In genomic region chr6:169019727-169020491, GRCh38 we compare ENCODE assay signal across 16 cellular contexts.
DNase-seq lines count a peak whose midpoint lies in the region; ATAC-seq and TF ChIP-seq lines count a peak whose summit lies in the region.
"Had no signal": no experiment of that assay in that cellular context is flagged by ENCODE, and none has a peak within 500 bp of the region (broad histone marks: within the 10 kb centered on the region; RNA-seq: fewer than 3 reads in every experiment).

No MANE protein-coding gene starts in this region.

- H3K4me3 Mint-ChIP-seq in activated CD4-positive, alpha-beta T cell treated with anti-CD3 and anti-CD28 coated beads, Interleukin-2, amount 10 ng/mL, durations not matched to agents 24 days and 14 days, result no peak overlapping the region
- no peak overlapping the region for H3K4me3 Mint-ChIP-seq in osteocyte (ENCODE audit: unreplicated experiment)
- H3K4me3 Mint-ChIP-seq: activated naive CD4-positive, alpha-beta T cell treated with anti-CD3 and anti-CD28 coated beads, Interleukin-2, amount 10 ng/mL, durations not matched to agents 7 days and 5 days had no signal

- no peaks in the 10 kb centered on the region for H3K27me3 ChIP-seq in Panc1 (ENCODE audit: control insufficient read depth, insufficient read depth, low read length)
- H3K27me3 ChIP-seq in esophagus muscularis mucosa, result no peaks in the 10 kb centered on the region
- no peaks in the 10 kb centered on the region for H3K27me3 ChIP-seq in stomach
- no peaks in the 10 kb centered on the region for H3K27me3 ChIP-seq in upper lobe of right lung
- H3K27me3 ChIP-seq: dorsolateral prefrontal cortex had no signal

- H3K4me1 ChIP-seq in Panc1 (ENCODE audit: control insufficient read depth, insufficient read depth, low read length) (no peaks in the 10 kb centered on the region), esophagus muscularis mucosa (peaks cover 0 to 21% (median 5%) of the 10 kb centered on the region in 4 donors), stomach (no peaks in the 10 kb centered on the region), upper lobe of right lung (no peaks in the 10 kb centered on the region)

- H3K4me1 Mint-ChIP-seq in activated CD4-positive, alpha-beta T cell treated with anti-CD3 and anti-CD28 coated beads, Interleukin-2, amount 10 ng/mL, durations not matched to agents 24 days and 14 days, result no peaks in the 10 kb centered on the region
- peaks cover 5% of the 10 kb centered on the region for H3K4me1 Mint-ChIP-seq in osteocyte (ENCODE audit: unreplicated experiment)
- H3K4me1 Mint-ChIP-seq: activated naive CD4-positive, alpha-beta T cell treated with anti-CD3 and anti-CD28 coated beads, Interleukin-2, amount 10 ng/mL, durations not matched to agents 7 days and 5 days had no signal

- TF ChIP-seq EP300 in esophagus muscularis mucosa (IDR thresholded peaks at IDR 0.05) (no peak), stomach (IDR thresholded peaks at IDR 0.05) (peak; percentile 44)

- POLR2A ChIA-PET in Panc1 (lab: Charles Lee), result interaction anchor here (0.6 kb wide), 1 partner anchor 40 kb away, joined by 3 read pairs; no protein-coding TSS in a partner anchor

- no peaks in the 10 kb centered on the region for H3K27me3 Mint-ChIP-seq in activated CD4-positive, alpha-beta T cell treated with anti-CD3 and anti-CD28 coated beads, Interleukin-2, amount 10 ng/mL, durations not matched to agents 24 days and 14 days
- H3K27me3 Mint-ChIP-seq in osteocyte (ENCODE audit: unreplicated experiment), result peaks cover 11% of the 10 kb centered on the region
- H3K27me3 Mint-ChIP-seq: activated naive CD4-positive, alpha-beta T cell treated with anti-CD3 and anti-CD28 coated beads, Interleukin-2, amount 10 ng/mL, durations not matched to agents 7 days and 5 days had no signal

- TF ChIP-seq POLR2A in esophagus muscularis mucosa (IDR thresholded peaks at IDR 0.05; ENCODE audit: low read depth), result no peak
- no peak for TF ChIP-seq POLR2A in stomach (IDR thresholded peaks at IDR 0.05)

- in situ Hi-C loops in Panc1 (cut with HindIII; ENCODE audit: low pct_unique_long_range_greater_than_20kb, low sequenced_read_pairs), result no loop called here

- no peaks in the 10 kb centered on the region for H3K36me3 ChIP-seq in Panc1 (ENCODE audit: control insufficient read depth, insufficient read depth, low read length)
- no peaks in the 10 kb centered on the region for H3K36me3 ChIP-seq in esophagus muscularis mucosa
- no peaks in the 10 kb centered on the region for H3K36me3 ChIP-seq in stomach
- H3K36me3 ChIP-seq in upper lobe of right lung, result no peaks in the 10 kb centered on the region

- H3K9me3 ChIP-seq in Panc1 (ENCODE audit: control insufficient read depth, insufficient read depth, low read depth, low read length), result peaks cover 5% of the 10 kb centered on the region; the same call in 1 of the 2 replicates
- H3K9me3 ChIP-seq in esophagus muscularis mucosa, result peaks cover 0 to 13% (median 10%) of the 10 kb centered on the region in 4 donors
- peaks cover 0 to 20% (median 11%) of the 10 kb centered on the region in 4 donors for H3K9me3 ChIP-seq in stomach
- no peaks in the 10 kb centered on the region for H3K9me3 ChIP-seq in upper lobe of right lung

- TF ChIP-seq CTCF in Panc1 (IDR thresholded peaks at IDR 0.05), result peak; percentile 34; the same call in 1 of the 2 replicates
- TF ChIP-seq CTCF in esophagus muscularis mucosa (IDR thresholded peaks at IDR 0.05), result peak in 1 of 3 experiments; percentile 15
- TF ChIP-seq CTCF in stomach (IDR thresholded peaks at IDR 0.05), result no peak
- TF ChIP-seq CTCF in osteocyte (IDR thresholded peaks at IDR 0.05), result no peak
- TF ChIP-seq CTCF in upper lobe of right lung (IDR thresholded peaks at IDR 0.05), result no peak

- H3K36me3 Mint-ChIP-seq in activated CD4-positive, alpha-beta T cell treated with anti-CD3 and anti-CD28 coated beads, Interleukin-2, amount 10 ng/mL, durations not matched to agents 24 days and 14 days (ENCODE audit: low read depth), result no peaks in the 10 kb centered on the region
- H3K36me3 Mint-ChIP-seq in osteocyte (ENCODE audit: unreplicated experiment), result peaks cover 20% of the 10 kb centered on the region
- H3K36me3 Mint-ChIP-seq: activated naive CD4-positive, alpha-beta T cell treated with anti-CD3 and anti-CD28 coated beads, Interleukin-2, amount 10 ng/mL, durations not matched to agents 7 days and 5 days had no signal

- H3K27ac Mint-ChIP-seq in activated CD4-positive, alpha-beta T cell treated with anti-CD3 and anti-CD28 coated beads, Interleukin-2, amount 10 ng/mL, durations not matched to agents 24 days and 14 days, result no peak overlapping the region
- no peak overlapping the region for H3K27ac Mint-ChIP-seq in osteocyte (ENCODE audit: unreplicated experiment)
- H3K27ac Mint-ChIP-seq: activated naive CD4-positive, alpha-beta T cell treated with anti-CD3 and anti-CD28 coated beads, Interleukin-2, amount 10 ng/mL, durations not matched to agents 7 days and 5 days had no signal

- H3K27ac ChIP-seq in Panc1 (ENCODE audit: low read length) (no peak overlapping the region), esophagus muscularis mucosa (replicated peaks in 1 of 4) (peak overlapping the region in 2 of 4 donors; percentile 2 to 25), stomach (peak overlapping the region in 2 of 5 donors; percentile 0 to 17), upper lobe of right lung (no peak overlapping the region)
- H3K27ac ChIP-seq: dorsolateral prefrontal cortex had no signal

- DNase-seq in activated CD4-positive, alpha-beta T cell treated with anti-CD3 and anti-CD28 coated beads, Interleukin-2, amount 10 ng/mL, durations not matched to agents 24 days and 14 days, result peak; percentile 45
- DNase-seq in activated CD4-positive, alpha-beta T cell treated with anti-CD3 and anti-CD28 coated beads for 48 hours, result no peak
- DNase-seq in Panc1 (ENCODE audit: low read depth, low spot score), result no peak
- peak; percentile 90 for DNase-seq in esophagus muscularis mucosa (ENCODE audit: extremely low spot score)
- DNase-seq in stomach, result no peak
- DNase-seq in osteocyte (ENCODE audit: extremely low spot score, unreplicated experiment), result no peak
- no peak for DNase-seq in upper lobe of right lung
- no peak for DNase-seq in activated gamma-delta T cell treated with Interleukin-2 at 50 U/mL for 16 hours
- DNase-seq: activated CD8-positive, alpha-beta memory T cell treated with anti-CD3 and anti-CD28 coated beads for 24 hours; activated naive CD4-positive, alpha-beta T cell treated with anti-CD3 and anti-CD28 coated beads, Interleukin-2, amount 10 ng/mL, durations not matched to agents 7 days and 5 days; AML-193; dorsolateral prefrontal cortex; EL; NCI-H2081 treated with DMSO at 0.1 percent for 48 hours; occipital lobe; T-helper 9 cell had no signal

- BruUV-seq in Panc1 (replicated peaks; lab: Mats Ljungman, UMichigan), result no TSS peak

- CTCF ChIA-PET in Panc1 (lab: Charles Lee), result no interaction called here

- peaks cover 15% of the 10 kb centered on the region for H3K9me3 Mint-ChIP-seq in activated CD4-positive, alpha-beta T cell treated with anti-CD3 and anti-CD28 coated beads, Interleukin-2, amount 10 ng/mL, durations not matched to agents 24 days and 14 days
- peaks cover 30% of the 10 kb centered on the region for H3K9me3 Mint-ChIP-seq in osteocyte (ENCODE audit: unreplicated experiment)

- no peak overlapping the region for H3K4me3 ChIP-seq in Panc1 (ENCODE audit: low read depth in 2 of 2, low read length in 2 of 2)
- no peak overlapping the region for H3K4me3 ChIP-seq in esophagus muscularis mucosa
- H3K4me3 ChIP-seq in stomach, result no peak overlapping the region
- H3K4me3 ChIP-seq in upper lobe of right lung, result no peak overlapping the region
- H3K4me3 ChIP-seq: dorsolateral prefrontal cortex had no signal

- 42% methylated on average over 9 of the region's 9 CpGs for WGBS in esophagus muscularis mucosa
- 60 to 73% (median 69%) methylated on average over 9 of the region's 9 CpGs for WGBS in stomach, 5 donors

- intact Hi-C loops in activated CD4-positive, alpha-beta T cell treated with anti-CD3 and anti-CD28 coated beads, Interleukin-2, amount 10 ng/mL, durations not matched to agents 24 days and 14 days (cut with micrococcal nuclease), result no loop called here
- intact Hi-C loops in Panc1 (cut with micrococcal nuclease; ENCODE audit: unreplicated experiment), result no loop called here
- intact Hi-C loops in esophagus muscularis mucosa (cut with DNase I), result no loop called here
- intact Hi-C loops in stomach (cut with DNase I; ENCODE audit: low total_unique reads), result no loop called here
- intact Hi-C loops in upper lobe of right lung (cut with DNase I), result no loop called here

- ATAC-seq in Panc1 (peak; percentile 56; the same call in 1 of the 2 replicates), upper lobe of right lung (no peak)

Comparison
In these comparisons a context has a peak if more than half of its experiments do, and no peak if none do; other contexts are left out.
1. DNase-seq: peak in activated CD4-positive, alpha-beta T cell treated with anti-CD3 and anti-CD28 coated beads, Interleukin-2, amount 10 ng/mL, durations not matched to agents 24 days and 14 days (single experiment) and esophagus muscularis mucosa (single experiment); none in activated CD4-positive, alpha-beta T cell treated with anti-CD3 and anti-CD28 coated beads for 48 hours (single experiment), Panc1 (single experiment), stomach (single experiment), osteocyte (single experiment), upper lobe of right lung (single experiment) and activated gamma-delta T cell treated with Interleukin-2 at 50 U/mL for 16 hours (single experiment).